ENCODE assay signal across 1 cellular context in the genomic region with DNA sequence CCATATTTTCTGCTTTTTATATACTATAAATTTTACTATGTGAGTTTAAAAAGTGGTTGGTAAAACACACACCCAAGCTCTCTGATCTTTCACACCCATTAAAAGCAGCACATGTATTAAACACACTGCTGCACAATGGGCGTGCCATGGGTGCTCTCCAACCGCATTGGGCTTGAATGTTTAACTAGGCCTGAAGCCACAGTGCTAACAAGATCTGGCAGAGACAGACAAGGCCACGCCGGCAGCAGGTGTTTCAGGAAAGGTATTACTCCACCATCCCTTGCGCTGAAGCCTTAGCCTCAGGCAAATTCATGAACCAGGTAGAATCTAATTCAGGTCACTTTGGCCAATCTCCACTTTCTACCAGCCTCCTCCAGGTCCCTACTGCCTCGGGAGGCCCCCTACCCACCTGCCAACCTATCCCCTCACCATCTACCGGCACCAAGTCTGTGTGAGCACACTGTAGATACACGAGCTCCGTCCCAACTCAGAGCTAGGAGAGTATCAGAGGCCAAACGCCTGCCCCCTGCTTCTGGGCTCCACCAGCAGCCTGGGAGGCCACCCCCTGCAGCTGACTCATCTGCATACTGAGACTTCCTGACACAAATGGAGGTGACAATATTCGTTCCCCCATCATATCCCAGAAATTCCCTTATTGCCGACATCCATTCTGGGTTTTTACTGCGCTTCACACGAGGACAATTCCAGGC.
TF ChIP-seq lines count a peak whose summit lies in the region.

No MANE protein-coding gene starts in this region.

TF ChIP-seq in HepG2, 621 proteins besides CTCF, POLR2A, EP300 and RAD21 (continued from another document and continues in another):
- TF ChIP-seq SNAPC4 (CRISPR knock-in tag; IDR thresholded peaks at IDR 0.05): 0 out of 2 replicates have a peak, but pooled peaks have one; percentile 26
- 0 out of 2 replicates have a peak, but pooled peaks have one; percentile 44 for TF ChIP-seq KMT2A (CRISPR knock-in tag; IDR thresholded peaks at IDR 0.05)
- TF ChIP-seq ZFX (CRISPR knock-in tag; IDR thresholded peaks at IDR 0.05; ENCODE audit: low read depth): peak; percentile 94
- TF ChIP-seq ZMYM4 (CRISPR knock-in tag; IDR thresholded peaks at IDR 0.05): peak; percentile 29
- no peak for TF ChIP-seq RCOR2 (CRISPR knock-in tag; IDR thresholded peaks at IDR 0.05)
- TF ChIP-seq MIER3 (CRISPR knock-in tag; IDR thresholded peaks at IDR 0.05; ENCODE audit: borderline replicate concordance): no peak
- 0 out of 2 replicates have a peak, but pooled peaks have one; percentile 33 for TF ChIP-seq AKAP8 (CRISPR knock-in tag; IDR thresholded peaks at IDR 0.05)
- TF ChIP-seq IRF2 (CRISPR knock-in tag; IDR thresholded peaks at IDR 0.05): peak; percentile 38; the same call in 1 of the 2 replicates
- TF ChIP-seq, protein P1, sequence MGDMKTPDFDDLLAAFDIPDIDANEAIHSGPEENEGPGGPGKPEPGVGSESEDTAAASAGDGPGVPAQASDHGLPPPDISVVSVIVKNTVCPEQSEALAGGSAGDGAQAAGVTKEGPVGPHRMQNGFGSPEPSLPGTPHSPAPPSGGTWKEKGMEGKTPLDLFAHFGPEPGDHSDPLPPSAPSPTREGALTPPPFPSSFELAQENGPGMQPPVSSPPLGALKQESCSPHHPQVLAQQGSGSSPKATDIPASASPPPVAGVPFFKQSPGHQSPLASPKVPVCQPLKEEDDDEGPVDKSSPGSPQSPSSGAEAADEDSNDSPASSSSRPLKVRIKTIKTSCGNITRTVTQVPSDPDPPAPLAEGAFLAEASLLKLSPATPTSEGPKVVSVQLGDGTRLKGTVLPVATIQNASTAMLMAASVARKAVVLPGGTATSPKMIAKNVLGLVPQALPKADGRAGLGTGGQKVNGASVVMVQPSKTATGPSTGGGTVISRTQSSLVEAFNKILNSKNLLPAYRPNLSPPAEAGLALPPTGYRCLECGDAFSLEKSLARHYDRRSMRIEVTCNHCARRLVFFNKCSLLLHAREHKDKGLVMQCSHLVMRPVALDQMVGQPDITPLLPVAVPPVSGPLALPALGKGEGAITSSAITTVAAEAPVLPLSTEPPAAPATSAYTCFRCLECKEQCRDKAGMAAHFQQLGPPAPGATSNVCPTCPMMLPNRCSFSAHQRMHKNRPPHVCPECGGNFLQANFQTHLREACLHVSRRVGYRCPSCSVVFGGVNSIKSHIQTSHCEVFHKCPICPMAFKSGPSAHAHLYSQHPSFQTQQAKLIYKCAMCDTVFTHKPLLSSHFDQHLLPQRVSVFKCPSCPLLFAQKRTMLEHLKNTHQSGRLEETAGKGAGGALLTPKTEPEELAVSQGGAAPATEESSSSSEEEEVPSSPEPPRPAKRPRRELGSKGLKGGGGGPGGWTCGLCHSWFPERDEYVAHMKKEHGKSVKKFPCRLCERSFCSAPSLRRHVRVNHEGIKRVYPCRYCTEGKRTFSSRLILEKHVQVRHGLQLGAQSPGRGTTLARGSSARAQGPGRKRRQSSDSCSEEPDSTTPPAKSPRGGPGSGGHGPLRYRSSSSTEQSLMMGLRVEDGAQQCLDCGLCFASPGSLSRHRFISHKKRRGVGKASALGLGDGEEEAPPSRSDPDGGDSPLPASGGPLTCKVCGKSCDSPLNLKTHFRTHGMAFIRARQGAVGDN (CRISPR knock-in tag; IDR thresholded peaks at IDR 0.05): peak; percentile 82
- 0 out of 2 replicates have a peak, but pooled peaks have one; percentile 38 for TF ChIP-seq ZNF274 (CRISPR knock-in tag; IDR thresholded peaks at IDR 0.05)
- TF ChIP-seq ZSCAN20 (CRISPR knock-in tag; IDR thresholded peaks at IDR 0.05; ENCODE audit: borderline replicate concordance): no peak
- no peak for TF ChIP-seq NFE2 (CRISPR knock-in tag; IDR thresholded peaks at IDR 0.05)
- 0 out of 2 replicates have a peak, but pooled peaks have one; percentile 53 for TF ChIP-seq ZNF710 (CRISPR knock-in tag; IDR thresholded peaks at IDR 0.05; ENCODE audit: borderline replicate concordance)
- peak; percentile 53; the same call in 1 of the 2 replicates for TF ChIP-seq GATAD2A (CRISPR knock-in tag; IDR thresholded peaks at IDR 0.05)
- TF ChIP-seq, protein P2, sequence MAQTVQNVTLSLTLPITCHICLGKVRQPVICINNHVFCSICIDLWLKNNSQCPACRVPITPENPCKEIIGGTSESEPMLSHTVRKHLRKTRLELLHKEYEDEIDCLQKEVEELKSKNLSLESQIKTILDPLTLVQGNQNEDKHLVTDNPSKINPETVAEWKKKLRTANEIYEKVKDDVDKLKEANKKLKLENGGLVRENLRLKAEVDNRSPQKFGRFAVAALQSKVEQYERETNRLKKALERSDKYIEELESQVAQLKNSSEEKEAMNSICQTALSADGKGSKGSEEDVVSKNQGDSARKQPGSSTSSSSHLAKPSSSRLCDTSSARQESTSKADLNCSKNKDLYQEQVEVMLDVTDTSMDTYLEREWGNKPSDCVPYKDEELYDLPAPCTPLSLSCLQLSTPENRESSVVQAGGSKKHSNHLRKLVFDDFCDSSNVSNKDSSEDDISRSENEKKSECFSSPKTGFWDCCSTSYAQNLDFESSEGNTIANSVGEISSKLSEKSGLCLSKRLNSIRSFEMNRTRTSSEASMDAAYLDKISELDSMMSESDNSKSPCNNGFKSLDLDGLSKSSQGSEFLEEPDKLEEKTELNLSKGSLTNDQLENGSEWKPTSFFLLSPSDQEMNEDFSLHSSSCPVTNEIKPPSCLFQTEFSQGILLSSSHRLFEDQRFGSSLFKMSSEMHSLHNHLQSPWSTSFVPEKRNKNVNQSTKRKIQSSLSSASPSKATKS (CRISPR knock-in tag; IDR thresholded peaks at IDR 0.05): no peak
- TF ChIP-seq, protein P3, sequence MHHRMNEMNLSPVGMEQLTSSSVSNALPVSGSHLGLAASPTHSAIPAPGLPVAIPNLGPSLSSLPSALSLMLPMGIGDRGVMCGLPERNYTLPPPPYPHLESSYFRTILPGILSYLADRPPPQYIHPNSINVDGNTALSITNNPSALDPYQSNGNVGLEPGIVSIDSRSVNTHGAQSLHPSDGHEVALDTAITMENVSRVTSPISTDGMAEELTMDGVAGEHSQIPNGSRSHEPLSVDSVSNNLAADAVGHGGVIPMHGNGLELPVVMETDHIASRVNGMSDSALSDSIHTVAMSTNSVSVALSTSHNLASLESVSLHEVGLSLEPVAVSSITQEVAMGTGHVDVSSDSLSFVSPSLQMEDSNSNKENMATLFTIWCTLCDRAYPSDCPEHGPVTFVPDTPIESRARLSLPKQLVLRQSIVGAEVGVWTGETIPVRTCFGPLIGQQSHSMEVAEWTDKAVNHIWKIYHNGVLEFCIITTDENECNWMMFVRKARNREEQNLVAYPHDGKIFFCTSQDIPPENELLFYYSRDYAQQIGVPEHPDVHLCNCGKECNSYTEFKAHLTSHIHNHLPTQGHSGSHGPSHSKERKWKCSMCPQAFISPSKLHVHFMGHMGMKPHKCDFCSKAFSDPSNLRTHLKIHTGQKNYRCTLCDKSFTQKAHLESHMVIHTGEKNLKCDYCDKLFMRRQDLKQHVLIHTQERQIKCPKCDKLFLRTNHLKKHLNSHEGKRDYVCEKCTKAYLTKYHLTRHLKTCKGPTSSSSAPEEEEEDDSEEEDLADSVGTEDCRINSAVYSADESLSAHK (CRISPR knock-in tag; IDR thresholded peaks at IDR 0.05; ENCODE audit: borderline replicate concordance): no peak
- no peak for TF ChIP-seq ATF3 (CRISPR knock-in tag; IDR thresholded peaks at IDR 0.05)
- 0 out of 2 replicates have a peak, but pooled peaks have one; percentile 52 for TF ChIP-seq ZNF552 (CRISPR knock-in tag; IDR thresholded peaks at IDR 0.05; ENCODE audit: borderline replicate concordance)
- TF ChIP-seq ZNF235 (CRISPR knock-in tag; IDR thresholded peaks at IDR 0.05; ENCODE audit: borderline replicate concordance): no peak
- TF ChIP-seq TEF (CRISPR knock-in tag; IDR thresholded peaks at IDR 0.05): no peak
- TF ChIP-seq THAP11 (CRISPR knock-in tag; IDR thresholded peaks at IDR 0.05): peak; percentile 51; the same call in 1 of the 2 replicates
- TF ChIP-seq CBX5 (CRISPR knock-in tag; IDR thresholded peaks at IDR 0.05; ENCODE audit: borderline replicate concordance): no peak
- TF ChIP-seq SNRNP70 (IDR thresholded peaks at IDR 0.05; ENCODE audit: low read depth, low read length): no peak
- TF ChIP-seq NFKB2 (CRISPR knock-in tag; IDR thresholded peaks at IDR 0.05; ENCODE audit: borderline replicate concordance): peak; percentile 72; the same call in 1 of the 2 replicates
- TF ChIP-seq HOXA5 (CRISPR knock-in tag; IDR thresholded peaks at IDR 0.05): no peak
- TF ChIP-seq, protein P4, sequence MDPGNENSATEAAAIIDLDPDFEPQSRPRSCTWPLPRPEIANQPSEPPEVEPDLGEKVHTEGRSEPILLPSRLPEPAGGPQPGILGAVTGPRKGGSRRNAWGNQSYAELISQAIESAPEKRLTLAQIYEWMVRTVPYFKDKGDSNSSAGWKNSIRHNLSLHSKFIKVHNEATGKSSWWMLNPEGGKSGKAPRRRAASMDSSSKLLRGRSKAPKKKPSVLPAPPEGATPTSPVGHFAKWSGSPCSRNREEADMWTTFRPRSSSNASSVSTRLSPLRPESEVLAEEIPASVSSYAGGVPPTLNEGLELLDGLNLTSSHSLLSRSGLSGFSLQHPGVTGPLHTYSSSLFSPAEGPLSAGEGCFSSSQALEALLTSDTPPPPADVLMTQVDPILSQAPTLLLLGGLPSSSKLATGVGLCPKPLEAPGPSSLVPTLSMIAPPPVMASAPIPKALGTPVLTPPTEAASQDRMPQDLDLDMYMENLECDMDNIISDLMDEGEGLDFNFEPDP (CRISPR knock-in tag; conservative IDR thresholded peaks at IDR 0.05): 0 out of 2 replicates have a peak, but pooled peaks have one; percentile 37
